ENCODE assay signal across 8 cellular contexts in genomic region chr11:65858354-65859133, GRCh38. TPM values are rescaled to one million over a fixed set of nuclear protein-coding genes. Genes with fewer than 3 reads are reported as not detected.
DNase-seq lines count a peak whose midpoint lies in the region; ATAC-seq and TF ChIP-seq lines count a peak whose summit lies in the region.

No MANE protein-coding gene starts in this region.

- peak overlapping the region; percentile 81 for H3K4me2 ChIP-seq in DND-41 (ENCODE audit: insufficient read depth, low read length)

- peak overlapping the region; percentile 92 to 97 (median 92) for H3K4me3 Mint-ChIP-seq in brain
- peak overlapping the region; percentile 88 for H3K4me3 Mint-ChIP-seq in mesothelial cell of epicardium

- H3K27ac Mint-ChIP-seq in brain, result peak overlapping the region; percentile 99 to 100 (median 99)
- H3K27ac Mint-ChIP-seq in mesothelial cell of epicardium, result peak overlapping the region; percentile 100

- H3K79me2 ChIP-seq in DND-41 (ENCODE audit: insufficient read depth, low read length), result peaks cover 75% of the 10 kb centered on the region

- H2AFZ ChIP-seq in DND-41 (ENCODE audit: low read depth, low read length), result peak overlapping the region; percentile 76

- DNase-seq in DND-41 (no peak), mesothelial cell of epicardium (ENCODE audit: low spot score in 2 of 2, unreplicated experiment in 2 of 2) (no peak), GM03348 (ENCODE audit: low spot score) (no peak)
- DNase-seq in Jurkat, Clone E6-1 (ENCODE audit: low read depth, low spot score), result no peak
- DNase-seq in stimulated activated CD4-positive, alpha-beta T cell treated with anti-CD3 and anti-CD28 coated beads, Interleukin-4, amount 100 ng/mL, for 1 hour, result no peak

- peak overlapping the region; percentile 86 for H3K9ac ChIP-seq in DND-41 (ENCODE audit: low read depth, low read length)

- peaks cover 59% of the 10 kb centered on the region for H3K4me1 ChIP-seq in DND-41 (ENCODE audit: insufficient read depth, low read length)

- TF ChIP-seq CTCF in DND-41 (IDR thresholded peaks at IDR 0.05; ENCODE audit: borderline replicate concordance, extremely low read depth, low read length, poor library complexity, severe bottlenecking), result no peak
- TF ChIP-seq CTCF in brain (conservative IDR thresholded peaks at IDR 0.05), result peak in 1 of 2 experiments; percentile 3
- TF ChIP-seq CTCF in mesothelial cell of epicardium (IDR thresholded peaks at IDR 0.05; ENCODE audit: unreplicated experiment), result no peak

- peak overlapping the region; percentile 34 to 72 for H3K4me3 ChIP-seq in DND-41 (ENCODE audit: low read depth in 1 of 2, low read length in 2 of 2)
- peak overlapping the region; percentile 96 for H3K4me3 ChIP-seq in Jurkat, Clone E6-1 (ENCODE audit: low read length)

- peak overlapping the region; percentile 81 for H3K27ac ChIP-seq in DND-41 (ENCODE audit: low read length)

- H3K36me3 Mint-ChIP-seq in brain (peaks cover 53% of the 10 kb centered on the region), mesothelial cell of epicardium (peaks cover 28% of the 10 kb centered on the region)

- H3K36me3 ChIP-seq in DND-41 (ENCODE audit: insufficient read depth, low read length), result peaks cover 70% of the 10 kb centered on the region

- H4K20me1 ChIP-seq in DND-41 (ENCODE audit: insufficient read depth, low read length), result peaks cover 59% of the 10 kb centered on the region

- H3K4me1 Mint-ChIP-seq in brain (peaks cover 58% of the 10 kb centered on the region), mesothelial cell of epicardium (peaks cover 41% of the 10 kb centered on the region)

- H3K9me3 Mint-ChIP-seq in brain, result peaks cover 0 to 3% (median 0%) of the 10 kb centered on the region in 5 experiments
- no peaks in the 10 kb centered on the region for H3K9me3 Mint-ChIP-seq in mesothelial cell of epicardium

- ATAC-seq in DND-41 (ENCODE audit: insufficient read depth, low read depth) (no peak), HG02938 (IDR thresholded peaks at IDR 0.05; ENCODE audit: unreplicated experiment) (no peak), HG03565 (IDR thresholded peaks at IDR 0.05; ENCODE audit: unreplicated experiment) (no peak)

- H3K27me3 ChIP-seq in DND-41 (ENCODE audit: insufficient read depth, low read length, poor library complexity), result no peaks in the 10 kb centered on the region

- H3K27me3 Mint-ChIP-seq in brain (peaks cover 22% of the 10 kb centered on the region), mesothelial cell of epicardium (ENCODE audit: low read depth) (no peaks in the 10 kb centered on the region)

- H3K9me3 ChIP-seq in DND-41 (ENCODE audit: insufficient read depth, low read length, severe bottlenecking), result no peaks in the 10 kb centered on the region

RNA-seq across cellular contexts. Expression of gene CFL1, which starts 0.6 kb away (rescaled TPM):
- 1,542 TPM for polyA plus RNA-seq in Jurkat, Clone E6-1 (2012; ENCODE audit: insufficient read depth, insufficient read length)
- 2,437 TPM for polyA plus RNA-seq in brain (ENCODE audit: insufficient read depth, low read depth, low replicate concordance)
- total RNA-seq in mesothelial cell of epicardium, result 730 to 758 TPM (median 736 TPM) in 3 replicates

RNA-seq across cellular contexts. Expression of gene MUS81, which starts 1.7 kb away (rescaled TPM):
- polyA plus RNA-seq in Jurkat, Clone E6-1 (2012; ENCODE audit: insufficient read depth, insufficient read length), result 133 TPM
- polyA plus RNA-seq in brain (ENCODE audit: insufficient read depth, low read depth, low replicate concordance), result 41.7 TPM
- 73.3 to 74.9 TPM (median 73.7 TPM) in 3 replicates for total RNA-seq in mesothelial cell of epicardium

RNA-seq across cellular contexts. Expression of gene EFEMP2, which starts 14.1 kb away (rescaled TPM):
- 9.7 TPM for polyA plus RNA-seq in Jurkat, Clone E6-1 (2012; ENCODE audit: insufficient read depth, insufficient read length)
- 17.1 TPM for polyA plus RNA-seq in brain (ENCODE audit: insufficient read depth, low read depth, low replicate concordance)
- 203 to 216 TPM (median 211 TPM) in 3 replicates for total RNA-seq in mesothelial cell of epicardium

RNA-seq across cellular contexts. Expression of gene CTSW, which starts 21.1 kb away (rescaled TPM):
- 5.0 TPM for polyA plus RNA-seq in Jurkat, Clone E6-1 (2012; ENCODE audit: insufficient read depth, insufficient read length)
- 0.76 TPM for polyA plus RNA-seq in brain (ENCODE audit: insufficient read depth, low read depth, low replicate concordance)
- not detected in 3 replicates for total RNA-seq in mesothelial cell of epicardium

RNA-seq across cellular contexts. Expression of gene SNX32, which starts 24.8 kb away (rescaled TPM):
- polyA plus RNA-seq in Jurkat, Clone E6-1 (2012; ENCODE audit: insufficient read depth, insufficient read length), result 0.87 TPM
- polyA plus RNA-seq in brain (ENCODE audit: insufficient read depth, low read depth, low replicate concordance), result 3.6 TPM
- 6.8 to 10.7 TPM (median 7.5 TPM) in 3 replicates for total RNA-seq in mesothelial cell of epicardium
